Comparison of ENCODE assay signal across 20 cellular contexts in genomic region chr6:118606268-118606667, GRCh38. TPM values are rescaled to one million over a fixed set of nuclear protein-coding genes. Genes with fewer than 3 reads are reported as not detected.
DNase-seq lines count a peak whose midpoint lies in the region; ATAC-seq and TF ChIP-seq lines count a peak whose summit lies in the region.
"Had no signal": no experiment of that assay in that cellular context is flagged by ENCODE, and none has a peak within 500 bp of the region (broad histone marks: within the 10 kb centered on the region; RNA-seq: fewer than 3 reads in every experiment).

No MANE protein-coding gene starts in this region.

- peak; percentile 57 for ATAC-seq in GM21737 (IDR thresholded peaks at IDR 0.05; ENCODE audit: unreplicated experiment)
- no peak for ATAC-seq in WTC11
- ATAC-seq in stimulated activated naive CD8-positive, alpha-beta T cell treated with anti-CD3 and anti-CD28 coated beads, Interleukin-15, Interleukin-2, amounts not matched to agents 100 U/mL and 50 U/mL, for 24 hours: peak; percentile 97
- no peak for ATAC-seq in GM21390 (IDR thresholded peaks at IDR 0.05; ENCODE audit: unreplicated experiment)
- ATAC-seq in left lobe of liver: no peak
- ATAC-seq in HG03457 (IDR thresholded peaks at IDR 0.05; ENCODE audit: unreplicated experiment): no peak

- CTCF ChIA-PET in WTC11 (lab: Charles Lee): no interaction called here

- no peak for TF ChIP-seq CTCF in WTC11 (IDR thresholded peaks at IDR 0.05)

- H3K4me3 Mint-ChIP-seq in activated T-cell treated with anti-CD3 and anti-CD28 coated beads, Interleukin-2, amount 50 U/mL, for 24 hours: peak overlapping the region; percentile 13
- H3K4me3 Mint-ChIP-seq in WTC11: no peak overlapping the region

- POLR2A ChIA-PET in WTC11 (lab: Charles Lee): interaction anchor here (0.7 kb wide), 1 partner anchor 94 kb away, joined by 7 read pairs; no protein-coding TSS in a partner anchor

- no peak for DNase-seq in activated T-cell treated with anti-CD3 and anti-CD28 coated beads, Interleukin-2, amount 50 U/mL, for 24 hours
- no peak for DNase-seq in activated T-cell treated with anti-CD3 and anti-CD28 coated beads, Interleukin-2, amount 50 U/mL, for 48 hours
- DNase-seq in WTC11 (ENCODE audit: low spot score) (no peak), left lobe of liver (ENCODE audit: low spot score) (no peak)
- no peak for DNase-seq in stimulated activated naive CD8-positive, alpha-beta T cell treated with anti-CD3 and anti-CD28 coated beads, Interleukin-15, Interleukin-2, amounts not matched to agents 100 U/mL and 50 U/mL, for 24 hours
- DNase-seq: ACHN; activated effector memory CD4-positive, alpha-beta T cell treated with Interleukin-2 at 50 U/mL for 16 hours; Karpas-422; midbrain; NCI-H1436; NCI-H774; PC-9; retina; stimulated activated CD4-positive, alpha-beta T cell treated with anti-CD3 and anti-CD28 coated beads, Interleukin-15, amount 100 ng/mL, for 24 hours; T1000 had no signal

- H3K27ac Mint-ChIP-seq in activated T-cell treated with anti-CD3 and anti-CD28 coated beads, Interleukin-2, amount 50 U/mL, for 24 hours: peak overlapping the region; percentile 72
- H3K27ac Mint-ChIP-seq in WTC11: peak overlapping the region; percentile 45; the same call in 1 of the 2 replicates

- H3K27me3 Mint-ChIP-seq in activated T-cell treated with anti-CD3 and anti-CD28 coated beads, Interleukin-2, amount 50 U/mL, for 24 hours: no peaks in the 10 kb centered on the region
- H3K27me3 Mint-ChIP-seq in WTC11 (ENCODE audit: low read depth): no peaks in the 10 kb centered on the region
- H3K27me3 Mint-ChIP-seq: CD4-positive, CD25-positive, alpha-beta regulatory T cell had no signal

- H3K4me1 Mint-ChIP-seq in activated T-cell treated with anti-CD3 and anti-CD28 coated beads, Interleukin-2, amount 50 U/mL, for 24 hours (ENCODE audit: low read depth): peaks cover 57% of the 10 kb centered on the region
- H3K4me1 Mint-ChIP-seq in WTC11: 0 out of 2 replicates have a peak, but pooled peaks cover 2% of the 10 kb centered on the region

- peaks cover 3% of the 10 kb centered on the region for H3K9me3 Mint-ChIP-seq in activated T-cell treated with anti-CD3 and anti-CD28 coated beads, Interleukin-2, amount 50 U/mL, for 24 hours
- H3K9me3 Mint-ChIP-seq in WTC11: peaks cover 39% of the 10 kb centered on the region

- H3K36me3 Mint-ChIP-seq in activated T-cell treated with anti-CD3 and anti-CD28 coated beads, Interleukin-2, amount 50 U/mL, for 24 hours (ENCODE audit: low read depth): peaks cover 62% of the 10 kb centered on the region
- peaks cover 36% of the 10 kb centered on the region for H3K36me3 Mint-ChIP-seq in WTC11

TF ChIP-seq in WTC11, 78 proteins besides CTCF, POLR2A, EP300 and RAD21:
- no peak for TF ChIP-seq SMAD4 (CRISPR knock-in tag; IDR thresholded peaks at IDR 0.05)
- no peak for TF ChIP-seq SMAD3 (CRISPR knock-in tag; IDR thresholded peaks at IDR 0.05; ENCODE audit: borderline replicate concordance)

RNA-seq across cellular contexts. Expression of gene CEP85L, which starts 45.1 kb away (rescaled TPM):
- 19.6 to 32.5 TPM (median 21.8 TPM) in 3 replicates for total RNA-seq in WTC11 (2021)
- total RNA-seq in left lobe of liver: 3.0 TPM

RNA-seq across cellular contexts. Expression of gene PLN, which starts 58.2 kb away (rescaled TPM):
- total RNA-seq in WTC11 (2021): 0.09 TPM in 1 of 3 replicates, not detected in the others
- total RNA-seq in left lobe of liver: 0.18 TPM
- total RNA-seq: CD4-positive, CD25-positive, alpha-beta regulatory T cell; PC-9; SK-MEL-5 had no signal

Comparison
In these comparisons a context has a peak if more than half of its experiments do, and no peak if none do; other contexts are left out.
1. ATAC-seq: peak in GM21737 (single experiment) and stimulated activated naive CD8-positive, alpha-beta T cell treated with anti-CD3 and anti-CD28 coated beads, Interleukin-15, Interleukin-2, amounts not matched to agents 100 U/mL and 50 U/mL, for 24 hours (single experiment); none in WTC11 (single experiment), GM21390 (single experiment), left lobe of liver (single experiment) and HG03457 (single experiment).